In genomic region chr7:128350708-128351295, GRCh38 we compare ENCODE assay signal across 30 cellular contexts. TPM values are rescaled to one million over a fixed set of nuclear protein-coding genes. Genes with fewer than 3 reads are reported as not detected.
DNase-seq lines count a peak whose midpoint lies in the region; ATAC-seq, FAIRE-seq and TF ChIP-seq lines count a peak whose summit lies in the region.
"Had no signal": no experiment of that assay in that cellular context is flagged by ENCODE, and none has a peak within 500 bp of the region (broad histone marks: within the 10 kb centered on the region; RNA-seq: fewer than 3 reads in every experiment).

No MANE protein-coding gene starts in this region.

- no peak overlapping the region for H3K18ac ChIP-seq in H1 (ENCODE audit: extremely low read depth, low read length)

- ATAC-seq in heart right ventricle = peak in 5 of 8 donors; percentile 2 to 19 (median 10)

- H4K20me1 ChIP-seq in H1 (replicated peaks in 1 of 2; ENCODE audit: control insufficient read depth in 1 of 2, insufficient read depth in 2 of 2, low read length in 2 of 2) = peaks cover 0 to 1% of the 10 kb centered on the region in 2 experiments

- POLR2A ChIA-PET in CD4-positive, alpha-beta memory T cell (lab: Charles Lee; ENCODE audit: partially characterized antibody) = interaction anchor here (1.1 kb wide), 1 partner anchor 59 kb away, joined by 3 read pairs; the partner anchor contains the start of gene IMPDH1
- POLR2A ChIA-PET in H1 (lab: Charles Lee; ENCODE audit: partially characterized antibody) = interaction anchor here (1.0 to 1.5 kb wide), 5 partner anchors 10 to 105 kb away, joined by 3 to 10 read pairs (median 3); partner anchors contain the start of gene HILPDA

- H3K4me3 Mint-ChIP-seq in CD4-positive, alpha-beta memory T cell = peak overlapping the region in 6 of 8 donors; percentile 25 to 73 (median 60)
- H3K4me3 Mint-ChIP-seq: activated B cell treated with CpG ODN at 0.5 μM for 24 hours; activated naive CD8-positive, alpha-beta T cell treated with anti-CD3 and anti-CD28 coated beads, Interleukin-2, amount 10 ng/mL, durations not matched to agents 7 days and 5 days; endodermal cell; HFFc6; nephron progenitor cell had no signal

- H3K9me3 ChIP-seq in heart right ventricle (no peaks in the 10 kb centered on the region), right atrium auricular region (no peaks in the 10 kb centered on the region), H1 (ENCODE audit: insufficient read depth in 2 of 2, low read depth in 1 of 2, low read length in 1 of 2) (no peaks in the 10 kb centered on the region; a peak in 1 of 4 replicates), spleen (no peaks in the 10 kb centered on the region)
- no peaks in the 10 kb centered on the region for H3K9me3 ChIP-seq in CD4-positive, alpha-beta memory T cell (ENCODE audit: control insufficient read depth in 1 of 2, low read length in 2 of 2)
- H3K9me3 ChIP-seq: esophagus muscularis mucosa, gastroesophageal sphincter had no signal

- H3K36me3 Mint-ChIP-seq in CD4-positive, alpha-beta memory T cell = no peaks in the 10 kb centered on the region
- H3K36me3 Mint-ChIP-seq: activated naive CD8-positive, alpha-beta T cell treated with anti-CD3 and anti-CD28 coated beads, Interleukin-2, amount 10 ng/mL, durations not matched to agents 7 days and 5 days had no signal

- no peak overlapping the region for H2AK5ac ChIP-seq in H1 (ENCODE audit: low read depth, low read length)

- H4K91ac ChIP-seq in H1 (replicated peaks; ENCODE audit: insufficient read length, low read length) = no peak overlapping the region

- TF ChIP-seq CTCF in heart right ventricle (IDR thresholded peaks at IDR 0.05) (no peak), right atrium auricular region (IDR thresholded peaks at IDR 0.05) (no peak), H1 (IDR thresholded peaks at IDR 0.05; ENCODE audit: control extremely low read depth in 1 of 3, insufficient read depth in 1 of 3, low read depth in 1 of 3, low read length in 3 of 3) (no peak), spleen (IDR thresholded peaks at IDR 0.05 in 8 of 11, conservative IDR thresholded peaks at IDR 0.05 in 3 of 11) (no peak)

- no peak overlapping the region for H3K23ac ChIP-seq in H1 (ENCODE audit: insufficient read length)

- CTCF ChIA-PET in CD4-positive, alpha-beta memory T cell (lab: Charles Lee; ENCODE audit: partially characterized antibody) = interaction anchor here (0.6 to 9.2 kb wide), 3 partner anchors 22 to 75 kb away, joined by 3 to 186 read pairs (median 76); no protein-coding TSS in a partner anchor
- CTCF ChIA-PET in H1 (lab: Charles Lee; ENCODE audit: partially characterized antibody) = interaction anchor here (0.6 to 13.6 kb wide), 13 partner anchors 10 to 163 kb away, joined by 3 to 345 read pairs (median 4); partner anchors contain the start of gene PRRT4

- peaks cover 0 to 10% (median 2%) of the 10 kb centered on the region in 4 donors for H3K4me1 Mint-ChIP-seq in CD4-positive, alpha-beta memory T cell
- H3K4me1 Mint-ChIP-seq: endodermal cell had no signal

- no peak for TF ChIP-seq RAD21 in H1 (IDR thresholded peaks at IDR 0.05 in 1 of 2, conservative IDR thresholded peaks at IDR 0.05 in 1 of 2; ENCODE audit: low read depth in 2 of 2, low read length in 2 of 2)

- peaks cover 0 to 47% (median 31%) of the 10 kb centered on the region in 7 donors for H3K27me3 ChIP-seq in heart right ventricle
- H3K27me3 ChIP-seq in right atrium auricular region = no peaks in the 10 kb centered on the region
- peaks cover 7% of the 10 kb centered on the region for H3K27me3 ChIP-seq in CD4-positive, alpha-beta memory T cell (ENCODE audit: insufficient read depth, low read length)
- H3K27me3 ChIP-seq in H1 (replicated peaks in 1 of 4; ENCODE audit: control insufficient read depth in 3 of 4, extremely low read depth in 1 of 4, insufficient read depth in 3 of 4, low read length in 3 of 4) = peaks cover 34 to 70% (median 57%) of the 10 kb centered on the region in 4 experiments
- peaks cover 4 to 68% (median 31%) of the 10 kb centered on the region in 7 donors for H3K27me3 ChIP-seq in spleen (replicated peaks in 1 of 7)

- H3K27ac Mint-ChIP-seq in CD4-positive, alpha-beta memory T cell = peak overlapping the region in 1 of 7 donors; percentile 29
- H3K27ac Mint-ChIP-seq: activated B cell treated with CpG ODN at 0.5 μM for 24 hours; activated naive CD8-positive, alpha-beta T cell treated with anti-CD3 and anti-CD28 coated beads, Interleukin-2, amount 10 ng/mL, durations not matched to agents 7 days and 5 days; endodermal cell; HFFc6; nephron progenitor cell had no signal

- no peak overlapping the region for H2BK5ac ChIP-seq in H1 (ENCODE audit: low read depth, low read length)

- H3K79me2 ChIP-seq in H1 (ENCODE audit: control insufficient read depth in 1 of 2, insufficient read depth in 2 of 2, low read length in 2 of 2) = no peaks in the 10 kb centered on the region
- H3K79me2 ChIP-seq: parathyroid adenoma had no signal

- H2BK12ac ChIP-seq in H1 (ENCODE audit: low read depth, low read length) = no peak overlapping the region

- H2AFZ ChIP-seq in H1 (ENCODE audit: low read length) = 0 out of 2 replicates have a peak overlapping the region, but pooled peaks have one; percentile 36

- no peak overlapping the region for H3K9ac ChIP-seq in H1 (replicated peaks in 1 of 4; ENCODE audit: extremely low read depth in 1 of 4, low read depth in 3 of 4, low read length in 3 of 4)
- H3K9ac ChIP-seq: KMS-11, parathyroid adenoma had no signal

- H3K79me1 ChIP-seq in H1 (ENCODE audit: low read depth, low read length) = no peaks in the 10 kb centered on the region

- H3K27ac ChIP-seq in heart right ventricle = no peak overlapping the region
- no peak overlapping the region for H3K27ac ChIP-seq in right atrium auricular region
- H3K27ac ChIP-seq in CD4-positive, alpha-beta memory T cell (ENCODE audit: low read depth, low read length) = no peak overlapping the region
- no peak overlapping the region for H3K27ac ChIP-seq in H1 (ENCODE audit: low read depth, low read length)
- H3K27ac ChIP-seq in spleen = no peak overlapping the region
- H3K27ac ChIP-seq: esophagus muscularis mucosa, gastroesophageal sphincter, KMS-11, parathyroid adenoma had no signal

- no peak overlapping the region for H2BK15ac ChIP-seq in H1 (ENCODE audit: low read length)

- no peaks in the 10 kb centered on the region for H3K9me3 Mint-ChIP-seq in CD4-positive, alpha-beta memory T cell
- H3K9me3 Mint-ChIP-seq: activated B cell treated with CpG ODN at 0.5 μM for 24 hours; activated naive CD8-positive, alpha-beta T cell treated with anti-CD3 and anti-CD28 coated beads, Interleukin-2, amount 10 ng/mL, durations not matched to agents 7 days and 5 days; endodermal cell; HFFc6; nephron progenitor cell had no signal

- peak overlapping the region; percentile 60 to 69; a peak in 2 of 4 replicates for H3K4me2 ChIP-seq in H1 (ENCODE audit: insufficient read depth in 1 of 2, low read depth in 2 of 2, low read length in 2 of 2)
- H3K4me2 ChIP-seq: KMS-11 had no signal

- H3K4ac ChIP-seq in H1 (replicated peaks; ENCODE audit: insufficient read length, low read depth, low read length) = no peak overlapping the region

- TF ChIP-seq EP300 in H1 (IDR thresholded peaks at IDR 0.05; ENCODE audit: borderline replicate concordance in 1 of 2, low read depth in 2 of 2, low read length in 2 of 2) = no peak

- no peak for FAIRE-seq in H1 (lab: Jason Lieb, UNC)
- no peak for FAIRE-seq in HTR-8/SVneo (lab: Jason Lieb, UNC)
- FAIRE-seq: astrocyte, GM12892 had no signal

- H3K4me3 ChIP-seq in heart right ventricle (peak overlapping the region in 6 of 10 donors; percentile 21 to 48 (median 34)), right atrium auricular region (peak overlapping the region in 1 of 2 donors; percentile 42), H1 (ENCODE audit: extremely low read depth in 1 of 4, insufficient read depth in 2 of 4, low read depth in 3 of 4, low read length in 4 of 4) (peak overlapping the region in 1 of 4 experiments; percentile 46; a peak in 1 of 8 replicates), spleen (peak overlapping the region in 5 of 8 donors; percentile 32 to 66 (median 38))
- H3K4me3 ChIP-seq in CD4-positive, alpha-beta memory T cell (ENCODE audit: low read length in 2 of 2) = no peak overlapping the region

- WGBS in heart right ventricle, 2 donors = 55 to 56% methylated on average over 26 to 35 of the region's 35 CpGs
- 84% methylated on average over 30 of the region's 35 CpGs; no CpG with 5 or more reads in 1 of the 2 experiments for WGBS in H1 (ENCODE audit: extremely low coverage in 1 of 2, insufficient coverage in 1 of 2, insufficient read length in 1 of 2, insufficient replicate concordance in 2 of 2, low coverage in 1 of 2, low lambda C conversion rate in 2 of 2, missing lambda C conversion rate in 1 of 2), 2 experiments
- WGBS in spleen, 5 donors = 70 to 92% (median 74%) methylated on average over 9 to 35 of the region's 35 CpGs

- no peaks in the 10 kb centered on the region for H3K36me3 ChIP-seq in heart right ventricle
- no peaks in the 10 kb centered on the region for H3K36me3 ChIP-seq in right atrium auricular region
- H3K36me3 ChIP-seq in CD4-positive, alpha-beta memory T cell (ENCODE audit: insufficient read depth, low read length) = no peaks in the 10 kb centered on the region
- H3K36me3 ChIP-seq in H1 (ENCODE audit: control insufficient read depth in 2 of 4, insufficient read depth in 4 of 4, low read length in 3 of 4) = peaks cover 0 to 6% (median 0%) of the 10 kb centered on the region in 4 experiments; a peak in 1 of 8 replicates
- no peaks in the 10 kb centered on the region for H3K36me3 ChIP-seq in spleen
- H3K36me3 ChIP-seq: esophagus muscularis mucosa, gastroesophageal sphincter had no signal

- no peak overlapping the region; the same call in 1 of the 2 replicates for H2BK20ac ChIP-seq in H1 (ENCODE audit: low read length)

- intact Hi-C loops in heart right ventricle (cut with DNase I) = loop anchor here in 1 of 10 donors (1.0 kb wide), 1 partner anchor 38 kb away; no protein-coding TSS in a partner anchor
- intact Hi-C loops in CD4-positive, alpha-beta memory T cell (cut with micrococcal nuclease) = no loop called here
- intact Hi-C loops in spleen (cut with DNase I; ENCODE audit: low total_unique reads) = no loop called here

- no peak overlapping the region for H2BK120ac ChIP-seq in H1 (replicated peaks; ENCODE audit: low read depth, low read length)

- TF ChIP-seq POLR2A in H1 (IDR thresholded peaks at IDR 0.05; ENCODE audit: control extremely low read depth in 1 of 2, low read depth in 2 of 2, low read length in 2 of 2) (no peak), spleen (IDR thresholded peaks at IDR 0.05) (no peak)

- H3K56ac ChIP-seq in H1 (replicated peaks; ENCODE audit: insufficient read length, low read depth, low read length) = no peak overlapping the region

- H3K27me3 Mint-ChIP-seq in CD4-positive, alpha-beta memory T cell = peaks cover 17 to 21% of the 10 kb centered on the region in 2 donors

- DNase-seq in heart right ventricle = peak in 1 of 2 donors; percentile 38
- no peak for DNase-seq in right atrium auricular region (ENCODE audit: low spot score)
- DNase-seq in CD4-positive, alpha-beta memory T cell = no peak
- DNase-seq in H1 (ENCODE audit: low read depth in 1 of 2, low spot score in 2 of 2) = no peak
- no peak for DNase-seq in spleen
- DNase-seq in HTR-8/SVneo (ENCODE audit: insufficient read length, low spot score) = no peak
- DNase-seq in foreskin melanocyte = no peak
- DNase-seq in LoVo (ENCODE audit: low spot score) = no peak
- DNase-seq: ACHN, C1 segment of cervical spinal cord, HFFc6, islet precursor cell, midbrain, NCI-H1417, NCI-H2081 treated with DMSO at 0.1 percent for 48 hours, NCI-H345, NCI-H748 treated with DMSO at 0.1 percent for 48 hours, nephron progenitor cell, substantia nigra, T-helper 9 cell had no signal

- peak overlapping the region; percentile 86; the same call in 1 of the 2 replicates for H4K8ac ChIP-seq in H1 (ENCODE audit: extremely low read depth, insufficient read depth, low read length)

- no peak overlapping the region for H3K14ac ChIP-seq in H1 (ENCODE audit: insufficient read length)

- peaks cover 3% of the 10 kb centered on the region; the same call in 1 of the 2 replicates for H3K23me2 ChIP-seq in H1 (ENCODE audit: low read depth, low read length)

- H4K5ac ChIP-seq in H1 (ENCODE audit: insufficient read length, low read depth, low read length) = no peak overlapping the region

- H3K4me1 ChIP-seq in heart right ventricle (peaks cover 0 to 14% (median 7%) of the 10 kb centered on the region in 9 donors), right atrium auricular region (peaks cover 0 to 12% of the 10 kb centered on the region in 2 donors), H1 (replicated peaks in 1 of 4; ENCODE audit: control insufficient read depth in 3 of 4, insufficient read depth in 4 of 4, low read length in 3 of 4) (peaks cover 0 to 7% (median 5%) of the 10 kb centered on the region in 4 experiments; a peak in 6 of 7 replicates), spleen (peaks cover 3 to 23% (median 11%) of the 10 kb centered on the region in 6 donors)
- H3K4me1 ChIP-seq in CD4-positive, alpha-beta memory T cell (ENCODE audit: insufficient read depth, low read length) = no peaks in the 10 kb centered on the region
- H3K4me1 ChIP-seq: parathyroid adenoma had no signal

RNA-seq across cellular contexts. Expression of gene RBM28, which starts 7.1 kb away (rescaled TPM):
- total RNA-seq in heart right ventricle (10 to 100 TPM; 21.5 to 40.3 (median 28.3) TPM), right atrium auricular region (10 to 100 TPM; 12.7 to 15.1 TPM), spleen (10 to 100 TPM; 23.8 to 45.8 (median 34.9) TPM)
- polyA plus RNA-seq in heart right ventricle (10 to 100 TPM; 16.6 to 96.9 TPM), H1 (2011; rRNA removed) (9.6 and 12.8 TPM in 2 replicates), spleen (10 to 100 TPM; 11.0 to 21.0 (median 19.4) TPM)
- 10 to 100 TPM; 43.4 to 48.3 TPM for total RNA-seq in CD4-positive, alpha-beta memory T cell
- polyA plus RNA-seq in CD4-positive, alpha-beta memory T cell = 1 to 10 TPM; 2.4 to 9.9 TPM
- 65.3 and 68.0 TPM in 2 replicates for total RNA-seq in H1 (2021; fragmentation: NEBNext Ultra II Directional; extraction: Animal tissue kit (Norgen Biotek cat#: 25700))
- 22.5 TPM for polyA plus RNA-seq in H1 (2011; cell fraction: cytosol; rRNA removed)
- 29.4 TPM for polyA plus RNA-seq in H1 (2011; cell fraction: nucleus; rRNA removed)
- 42.6 to 66.7 TPM (median 46.6 TPM) in 4 replicates for polyA plus RNA-seq in H1 (2012, experiment 1 of 2)
- polyA plus RNA-seq in H1 (2012, experiment 2 of 2) = 5.3 TPM
- 33.8 TPM for polyA plus RNA-seq in H1 (2013, experiment 1 of 2)
- 32.7 TPM for polyA plus RNA-seq in H1 (2013, experiment 2 of 2)
- polyA minus RNA-seq in H1 (2011; rRNA and poly(A)+ RNA removed) = 15.3 and 17.3 TPM in 2 replicates
- 27.2 TPM for polyA minus RNA-seq in H1 (2011; cell fraction: cytosol; rRNA and poly(A)+ RNA removed)
- 21.5 TPM for polyA minus RNA-seq in H1 (2011; cell fraction: nucleus; rRNA and poly(A)+ RNA removed)

RNA-seq across cellular contexts. Expression of gene PRRT4, which starts 10.7 kb away (rescaled TPM):
- 1 to 10 TPM in 9 of 10 donors, under 1 TPM in 1; 0.73 to 3.1 (median 2.0) TPM for total RNA-seq in heart right ventricle
- 1 to 10 TPM in 1 of 2 donors, under 1 TPM in 1; 0.67 to 2.0 TPM for polyA plus RNA-seq in heart right ventricle
- total RNA-seq in right atrium auricular region = 1 to 10 TPM in 1 of 2 donors, under 1 TPM in 1; 0.37 to 1.1 TPM
- under 1 TPM; 0.52 to 0.58 TPM for total RNA-seq in CD4-positive, alpha-beta memory T cell
- polyA plus RNA-seq in CD4-positive, alpha-beta memory T cell = under 1 TPM; 0.11 to 0.16 TPM
- 0.34 and 0.69 TPM in 2 replicates for total RNA-seq in H1 (2021; fragmentation: NEBNext Ultra II Directional; extraction: Animal tissue kit (Norgen Biotek cat#: 25700))
- 1.0 and 2.4 TPM in 2 replicates for polyA plus RNA-seq in H1 (2011; rRNA removed)
- 0.85 TPM for polyA plus RNA-seq in H1 (2011; cell fraction: cytosol; rRNA removed)
- 2.1 TPM for polyA plus RNA-seq in H1 (2011; cell fraction: nucleus; rRNA removed)
- 0.40 to 1.2 TPM (median 0.82 TPM) in 4 replicates for polyA plus RNA-seq in H1 (2012, experiment 1 of 2)
- polyA plus RNA-seq in H1 (2012, experiment 2 of 2) = 0.54 TPM
- polyA plus RNA-seq in H1 (2013, experiment 1 of 2) = 1.1 TPM
- polyA plus RNA-seq in H1 (2013, experiment 2 of 2) = 1.2 TPM
- polyA minus RNA-seq in H1 (2011; rRNA and poly(A)+ RNA removed) = 0.47 TPM in 1 of 2 replicates, not detected in the other
- polyA minus RNA-seq in H1 (2011; cell fraction: cytosol; rRNA and poly(A)+ RNA removed) = 1.2 TPM
- 2.0 TPM for polyA minus RNA-seq in H1 (2011; cell fraction: nucleus; rRNA and poly(A)+ RNA removed)
- 1 to 10 TPM in 3 of 7 donors, under 1 TPM in 3, not detected in 1; 0.38 to 5.4 (median 0.93) TPM for total RNA-seq in spleen
- under 1 TPM; 0.14 to 0.45 (median 0.28) TPM for polyA plus RNA-seq in spleen
- total RNA-seq: activated B cell treated with CpG ODN at 0.5 μM for 24 hours, HFFc6, RPMI7951 had no signal

RNA-seq across cellular contexts. Expression of gene IMPDH1, which starts 59.0 kb away (rescaled TPM):
- 10 to 100 TPM in 9 of 10 donors, 1 to 10 TPM in 1; 9.3 to 32.8 (median 13.6) TPM for total RNA-seq in heart right ventricle
- 10 to 100 TPM; 22.7 to 23.0 TPM for polyA plus RNA-seq in heart right ventricle
- total RNA-seq in right atrium auricular region = 10 to 100 TPM; 17.4 to 27.4 TPM
- 10 to 100 TPM; 48.0 to 49.4 TPM for total RNA-seq in CD4-positive, alpha-beta memory T cell
- 10 to 100 TPM; 43.0 to 55.9 TPM for polyA plus RNA-seq in CD4-positive, alpha-beta memory T cell
- 44.0 and 45.8 TPM in 2 replicates for total RNA-seq in H1 (2021; fragmentation: NEBNext Ultra II Directional; extraction: Animal tissue kit (Norgen Biotek cat#: 25700))
- polyA plus RNA-seq in H1 (2011; rRNA removed) = 45.8 and 65.7 TPM in 2 replicates
- polyA plus RNA-seq in H1 (2011; cell fraction: cytosol; rRNA removed) = 43.6 TPM
- 114 TPM for polyA plus RNA-seq in H1 (2011; cell fraction: nucleus; rRNA removed)
- 25.6 to 53.4 TPM (median 41.9 TPM) in 4 replicates for polyA plus RNA-seq in H1 (2012, experiment 1 of 2)
- 34.0 TPM for polyA plus RNA-seq in H1 (2012, experiment 2 of 2)
- 24.3 TPM for polyA plus RNA-seq in H1 (2013, experiment 1 of 2)
- 24.7 TPM for polyA plus RNA-seq in H1 (2013, experiment 2 of 2)
- 45.8 and 49.4 TPM in 2 replicates for polyA minus RNA-seq in H1 (2011; rRNA and poly(A)+ RNA removed)
- polyA minus RNA-seq in H1 (2011; cell fraction: cytosol; rRNA and poly(A)+ RNA removed) = 24.7 TPM
- polyA minus RNA-seq in H1 (2011; cell fraction: nucleus; rRNA and poly(A)+ RNA removed) = 44.8 TPM
- 100 to 1,000 TPM in 3 of 7 donors, 10 to 100 TPM in 4; 75.8 to 120 (median 89.0) TPM for total RNA-seq in spleen
- polyA plus RNA-seq in spleen = 10 to 100 TPM; 29.9 to 52.1 (median 35.9) TPM

Comparison
In these comparisons a context has a peak if more than half of its experiments do, and no peak if none do; other contexts are left out.
1. H3K4me3 ChIP-seq: peak in heart right ventricle (6 of 10) and spleen (5 of 8); none in CD4-positive, alpha-beta memory T cell (0 of 2).